Comparison of ENCODE assay signal across 9 cellular contexts in the genomic region with DNA sequence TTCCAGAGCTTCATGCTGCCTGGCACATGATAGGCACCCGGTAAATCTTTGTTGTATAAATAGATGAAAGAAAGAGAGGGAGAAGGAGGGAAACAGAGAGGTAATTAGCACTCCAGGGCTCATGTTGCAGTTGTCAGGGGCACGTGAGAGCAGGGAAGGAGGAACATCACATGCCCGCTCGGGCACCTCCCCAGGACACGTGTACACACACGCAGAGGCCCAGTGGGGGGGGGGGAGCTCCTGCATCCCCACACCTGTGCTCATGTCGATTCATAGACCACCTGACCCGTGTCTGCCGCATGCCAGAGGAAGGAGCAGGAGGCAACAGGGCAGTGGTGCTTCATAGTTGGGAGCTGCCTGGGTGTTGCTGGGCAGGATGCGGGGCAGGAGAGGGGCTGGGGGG. TPM values are rescaled to one million over a fixed set of nuclear protein-coding genes. Genes with fewer than 3 reads are reported as not detected.
DNase-seq lines count a peak whose midpoint lies in the region; ATAC-seq and TF ChIP-seq lines count a peak whose summit lies in the region.
"Had no signal": no experiment of that assay in that cellular context is flagged by ENCODE, and none has a peak within 500 bp of the region (broad histone marks: within the 10 kb centered on the region; RNA-seq: fewer than 3 reads in every experiment).

No MANE protein-coding gene starts in this region.

- BruUV-seq in OCI-LY7 (replicated peaks; lab: Mats Ljungman, UMichigan) (no TSS peak), PC-3 (replicated peaks; lab: Mats Ljungman, UMichigan) (no TSS peak)

- H3K4me2 ChIP-seq in OCI-LY7 (ENCODE audit: low read length) = no peak overlapping the region
- H3K4me2 ChIP-seq in PC-3 (ENCODE audit: low read length) = no peak overlapping the region

- in situ Hi-C loops in gastrocnemius medialis (cut with MboI; ENCODE audit: low sequenced_read_pairs in 4 of 4) = loop anchor here in 2 of 4 donors (10.0 to 25.0 kb wide), 2 partner anchors 74 to 372 kb away; partner anchors contain the start of gene USP28 (in 1 of the 2)

- no peaks in the 10 kb centered on the region for H3K36me3 ChIP-seq in HEK293 (ENCODE audit: control insufficient read depth in 2 of 2, insufficient read depth in 1 of 2, low read length in 2 of 2)
- H3K36me3 ChIP-seq in OCI-LY7 (ENCODE audit: insufficient read depth, low read length) = no peaks in the 10 kb centered on the region
- peaks cover 0 to 3% of the 10 kb centered on the region in 2 donors for H3K36me3 ChIP-seq in gastrocnemius medialis
- H3K36me3 ChIP-seq in PC-3 (ENCODE audit: low read depth, low read length) = no peaks in the 10 kb centered on the region

- no peak overlapping the region for H3K9ac ChIP-seq in PC-3 (ENCODE audit: low read length)

- H2AFZ ChIP-seq in OCI-LY7 (ENCODE audit: low read length) (0 out of 2 replicates have a peak overlapping the region, but pooled peaks have one; percentile 4), PC-3 (ENCODE audit: low read length) (no peak overlapping the region)

- POLR2A ChIA-PET in HEK293 (lab: Yijun Ruan, JAX) (no interaction called here), OCI-LY7 (lab: Charles Lee) (interaction anchor here (0.5 kb wide), 1 partner anchor 309 kb away, joined by 3 read pairs; no protein-coding TSS in a partner anchor), PC-3 (lab: Charles Lee; ENCODE audit: unreplicated experiment) (no interaction called here)

- CTCF ChIA-PET in HEK293 (lab: Yijun Ruan, JAX) (interaction anchor here (0.6 to 11.7 kb wide), 9 partner anchors 9 to 749 kb away, joined by 3 to 392 read pairs (median 7); no protein-coding TSS in a partner anchor), OCI-LY7 (lab: Charles Lee; ENCODE audit: unreplicated experiment) (interaction anchor here (0.7 to 1.5 kb wide), 3 partner anchors 9 to 265 kb away, joined by 3 read pairs; no protein-coding TSS in a partner anchor), PC-3 (lab: Charles Lee) (no interaction called here)

- intact Hi-C loops in OCI-LY7 (cut with micrococcal nuclease; ENCODE audit: unreplicated experiment) = no loop called here
- intact Hi-C loops in left ventricle myocardium superior (cut with micrococcal nuclease) = no loop called here
- intact Hi-C loops in gastrocnemius medialis (cut with DNase I; ENCODE audit: low total_unique reads) = loop anchor here (2.0 to 5.0 kb wide), 3 partner anchors 60 to 200 kb away; partner anchors contain the start of gene ZBTB16
- intact Hi-C loops in PC-3 (cut with micrococcal nuclease) = no loop called here

- no peaks in the 10 kb centered on the region for H3K9me3 ChIP-seq in HEK293 (ENCODE audit: control insufficient read depth, insufficient read depth, low read depth, low read length)
- no peaks in the 10 kb centered on the region for H3K9me3 ChIP-seq in OCI-LY7 (ENCODE audit: low read length)
- H3K9me3 ChIP-seq in gastrocnemius medialis = no peaks in the 10 kb centered on the region
- no peaks in the 10 kb centered on the region for H3K9me3 ChIP-seq in PC-3 (ENCODE audit: low read length)

- H3K4me1 ChIP-seq in HEK293 (ENCODE audit: control insufficient read depth, insufficient read depth, low read length) = no peaks in the 10 kb centered on the region
- H3K4me1 ChIP-seq in OCI-LY7 (ENCODE audit: insufficient read depth, low read length, poor library complexity, severe bottlenecking) = peaks cover 10% of the 10 kb centered on the region
- H3K4me1 ChIP-seq in gastrocnemius medialis = peaks cover 59 to 76% of the 10 kb centered on the region in 2 donors
- no peaks in the 10 kb centered on the region for H3K4me1 ChIP-seq in PC-3 (ENCODE audit: insufficient read depth, low read length)

- no peak for TF ChIP-seq CTCF in HEK293 (tag by site-specific recombination; IDR thresholded peaks at IDR 0.05)
- no peak for TF ChIP-seq CTCF in OCI-LY7 (conservative IDR thresholded peaks at IDR 0.05; ENCODE audit: low read length)
- TF ChIP-seq CTCF in gastrocnemius medialis (IDR thresholded peaks at IDR 0.05 in 4 of 5, conservative IDR thresholded peaks at IDR 0.05 in 1 of 5) = peak in 1 of 5 experiments; percentile 27
- TF ChIP-seq CTCF in PC-3 (conservative IDR thresholded peaks at IDR 0.05; ENCODE audit: low read depth, low read length) = no peak

- H3F3A ChIP-seq in PC-3 (ENCODE audit: low read length, unreplicated experiment) = no peaks in the 10 kb centered on the region

- ATAC-seq in left ventricle myocardium superior = peak; percentile 24
- ATAC-seq in gastrocnemius medialis = peak; percentile 46 to 63
- no peak for ATAC-seq in PC-3
- ATAC-seq: activated naive CD4-positive, alpha-beta T cell treated with anti-CD3 and anti-CD28 coated beads, Interleukin-2, amount 50 U/mL, for 72 hours had no signal

- DNase-seq in OCI-LY7 (ENCODE audit: low spot score) (peak; percentile 30), left ventricle myocardium superior (peak; percentile 75), gastrocnemius medialis (peak; percentile 97 to 98), SHP77 treated with DMSO at 0.1 percent for 48 hours (lab: John Stamatoyannopoulos, UW) (no peak), MV-4-11 (lab: John Stamatoyannopoulos, UW) (no peak), cortex of kidney (lab: John Stamatoyannopoulos, UW) (no peak), PC-3 (no peak)

- peak; percentile 64 to 84 for TF ChIP-seq POLR2A in gastrocnemius medialis (IDR thresholded peaks at IDR 0.05)

- H3K9me2 ChIP-seq in OCI-LY7 (ENCODE audit: insufficient read depth, low read length) (no peaks in the 10 kb centered on the region), PC-3 (replicated peaks; ENCODE audit: low read length) (no peaks in the 10 kb centered on the region)

- H3K4me3 ChIP-seq in HEK293 (ENCODE audit: low read depth, low read length) (no peak overlapping the region), OCI-LY7 (ENCODE audit: low read depth, low read length, poor library complexity, severe bottlenecking) (no peak overlapping the region), gastrocnemius medialis (no peak overlapping the region), PC-3 (ENCODE audit: low read length) (no peak overlapping the region)

- no peaks in the 10 kb centered on the region for H3K79me2 ChIP-seq in OCI-LY7 (ENCODE audit: insufficient read depth, low read depth, low read length)
- no peaks in the 10 kb centered on the region for H3K79me2 ChIP-seq in PC-3 (ENCODE audit: low read length)

- H3K27ac ChIP-seq in HEK293 (ENCODE audit: extremely low read depth, low read depth, low read length) (no peak overlapping the region), OCI-LY7 (ENCODE audit: low read depth, low read length, poor library complexity, severe bottlenecking) (no peak overlapping the region), gastrocnemius medialis (peak overlapping the region; percentile 87 to 98 (median 95)), PC-3 (ENCODE audit: low read length) (no peak overlapping the region)

- H3K27me3 ChIP-seq in gastrocnemius medialis = no peaks in the 10 kb centered on the region
- peaks cover 62% of the 10 kb centered on the region for H3K27me3 ChIP-seq in PC-3 (ENCODE audit: low read length)

- H4K20me1 ChIP-seq in OCI-LY7 (ENCODE audit: insufficient read depth, low read length) = no peaks in the 10 kb centered on the region
- H4K20me1 ChIP-seq in PC-3 (ENCODE audit: low read length) = no peaks in the 10 kb centered on the region

TF ChIP-seq in HEK293, 187 proteins besides CTCF, POLR2A, EP300 and RAD21:
- TF ChIP-seq SCRT2 (tag by site-specific recombination; IDR thresholded peaks at IDR 0.05) (0 out of 2 replicates have a peak, but pooled peaks have one; percentile 15), GLIS2 (tag by site-specific recombination; IDR thresholded peaks at IDR 0.05) (0 out of 2 replicates have a peak, but pooled peaks have one; percentile 47), ZBTB49 (tag by site-specific recombination; IDR thresholded peaks at IDR 0.05; ENCODE audit: low read depth) (no peak), WT1 (tag by site-specific recombination; IDR thresholded peaks at IDR 0.05) (peak; percentile 94), KLF16 (tag by site-specific recombination; IDR thresholded peaks at IDR 0.05) (no peak)

RNA-seq across cellular contexts. Expression of gene NNMT, which starts 37.1 kb away (rescaled TPM):
- total RNA-seq in OCI-LY7 (2014; rRNA removed; shearing (Covaris generic)) = not detected in 2 replicates
- total RNA-seq in OCI-LY7 (2022) (not detected in 2 replicates), left ventricle myocardium superior (26.4 TPM), gastrocnemius medialis (100 to 1,000 TPM; 157 to 968 (median 541) TPM), PC-3 (2014; rRNA removed) (20.8 and 23.3 TPM in 2 replicates)
- total RNA-seq: activated naive CD4-positive, alpha-beta T cell treated with anti-CD3 and anti-CD28 coated beads, Interleukin-2, amount 50 U/mL, for 72 hours had no signal

Comparison
In these comparisons a context has a peak if more than half of its experiments do, and no peak if none do; other contexts are left out.
1. H3K27ac ChIP-seq: peak in gastrocnemius medialis (4 of 4); none in HEK293 (single experiment), OCI-LY7 (single experiment) and PC-3 (single experiment).
2. DNase-seq: peak in OCI-LY7 (single experiment), left ventricle myocardium superior (single experiment) and gastrocnemius medialis (2 of 2); none in SHP77 treated with DMSO at 0.1 percent for 48 hours (single experiment), MV-4-11 (single experiment), cortex of kidney (single experiment) and PC-3 (single experiment).
3. RNA of gene NNMT, which starts 37.1 kb away (total RNA-seq): 157 to 968 TPM in gastrocnemius medialis, 26.4 TPM in left ventricle myocardium superior (single experiment) and 20.8 to 23.3 TPM in PC-3; not detected in OCI-LY7; every median in the first group is over 10 times any median in the second.